ENCODE assay signal across 8 cellular contexts in the genomic region with DNA sequence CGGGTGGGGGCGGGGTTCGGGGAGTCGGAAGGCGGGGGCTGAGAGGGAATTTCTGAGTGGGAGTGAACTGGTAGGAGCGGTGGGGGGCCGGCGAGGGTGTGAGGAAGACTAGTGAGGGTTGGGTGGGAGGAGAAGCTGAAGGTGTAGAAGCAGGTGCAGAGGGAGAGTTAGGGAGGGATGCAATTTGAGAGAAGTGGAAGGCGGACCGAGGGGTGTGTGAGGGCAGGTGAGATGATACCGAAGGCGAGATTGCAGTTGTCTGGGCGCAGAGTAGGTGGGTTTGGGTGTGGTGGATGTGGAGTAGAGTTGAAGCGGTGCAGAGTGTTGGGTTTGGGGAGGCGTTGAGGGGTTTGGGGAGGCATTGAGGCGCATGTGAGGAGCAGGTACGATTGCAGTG. TPM values are rescaled to one million over a fixed set of nuclear protein-coding genes. Genes with fewer than 3 reads are reported as not detected.
DNase-seq lines count a peak whose midpoint lies in the region; FAIRE-seq and TF ChIP-seq lines count a peak whose summit lies in the region.

No MANE protein-coding gene starts in this region.

- peak overlapping the region; percentile 13; the same call in 1 of the 2 replicates for H3K9ac ChIP-seq in BLaER1
- peak overlapping the region; percentile 70 for H3K9ac ChIP-seq in astrocyte (ENCODE audit: low read length)

- H3K4me1 Mint-ChIP-seq in HFFc6 (ENCODE audit: low read depth) (peaks cover 60% of the 10 kb centered on the region), astrocyte (ENCODE audit: low read depth, unreplicated experiment) (peaks cover 6% of the 10 kb centered on the region)

- H2AFZ ChIP-seq in astrocyte (ENCODE audit: low read depth, low read length): peak overlapping the region; percentile 43

- H3K4me1 ChIP-seq in BLaER1 (peaks cover 38% of the 10 kb centered on the region), astrocyte (ENCODE audit: insufficient read depth, low read length) (peaks cover 11% of the 10 kb centered on the region)

- H3K27ac Mint-ChIP-seq in HFFc6 (peak overlapping the region; percentile 96), astrocyte (ENCODE audit: unreplicated experiment) (no peak overlapping the region)

- no peak for FAIRE-seq in astrocyte (lab: Jason Lieb, UNC)

- H3K9me3 Mint-ChIP-seq in HFFc6: no peaks in the 10 kb centered on the region
- H3K9me3 Mint-ChIP-seq in astrocyte (ENCODE audit: unreplicated experiment): no peaks in the 10 kb centered on the region

- H3K36me3 ChIP-seq in BLaER1 (peaks cover 5% of the 10 kb centered on the region; the same call in 1 of the 2 replicates), astrocyte (ENCODE audit: insufficient read depth, low read length) (no peaks in the 10 kb centered on the region)

- H3K27ac ChIP-seq in BLaER1: 0 out of 2 replicates have a peak overlapping the region, but pooled peaks have one; percentile 12
- H3K27ac ChIP-seq in astrocyte (ENCODE audit: low read depth, low read length): no peak overlapping the region

- H3K9me3 ChIP-seq in BLaER1 (no peaks in the 10 kb centered on the region), astrocyte (ENCODE audit: insufficient read depth, low read depth, low read length) (no peaks in the 10 kb centered on the region)

- H3K27me3 Mint-ChIP-seq in HFFc6 (ENCODE audit: insufficient read depth) (no peaks in the 10 kb centered on the region; the same call in 1 of the 2 replicates), astrocyte (ENCODE audit: low read depth, unreplicated experiment) (no peaks in the 10 kb centered on the region)

- DNase-seq in HFFc6 (no peak), astrocyte (ENCODE audit: low read depth) (no peak), mesenteric fat pad (ENCODE audit: low spot score) (peak; percentile 86), HuH-7.5 (ENCODE audit: low spot score) (no peak), GM13976 (ENCODE audit: low spot score) (no peak), UCSD-AML1 (lab: John Stamatoyannopoulos, UW; ENCODE audit: unreplicated experiment) (no peak), NCI-H187 treated with DMSO at 0.1 percent for 48 hours (lab: John Stamatoyannopoulos, UW) (no peak)

- peak overlapping the region; percentile 88 for H3K4me3 Mint-ChIP-seq in HFFc6
- peak overlapping the region; percentile 83 for H3K4me3 Mint-ChIP-seq in astrocyte (ENCODE audit: unreplicated experiment)

- no peak for TF ChIP-seq CTCF in HFFc6 (IDR thresholded peaks at IDR 0.05)
- no peak for TF ChIP-seq CTCF in astrocyte (IDR thresholded peaks at IDR 0.05; ENCODE audit: insufficient read depth, low read depth, low read length)
- TF ChIP-seq CTCF in GM13976 (IDR thresholded peaks at IDR 0.05; ENCODE audit: borderline replicate concordance, control extremely low read depth, extremely low read depth, insufficient read depth, missing control alignments): no peak

- H3K4me2 ChIP-seq in BLaER1: peak overlapping the region; percentile 87
- peak overlapping the region; percentile 94 for H3K4me2 ChIP-seq in astrocyte (ENCODE audit: low read length)

- H3K36me3 Mint-ChIP-seq in HFFc6 (ENCODE audit: low read depth) (no peaks in the 10 kb centered on the region; the same call in 1 of the 2 replicates), astrocyte (ENCODE audit: low read depth, unreplicated experiment) (no peaks in the 10 kb centered on the region)

- peaks cover 41% of the 10 kb centered on the region for H3K79me2 ChIP-seq in astrocyte (ENCODE audit: insufficient read depth, low read length)

- H3K27me3 ChIP-seq in BLaER1: no peaks in the 10 kb centered on the region
- no peaks in the 10 kb centered on the region for H3K27me3 ChIP-seq in astrocyte (ENCODE audit: insufficient read depth, low read length)

- in situ Hi-C loops in GM13976 (cut with MboI; ENCODE audit: low sequenced_read_pairs, unreplicated experiment): no loop called here

- peak overlapping the region; percentile 67 for H3K4me3 ChIP-seq in BLaER1
- H3K4me3 ChIP-seq in astrocyte (ENCODE audit: insufficient read depth, low read depth, low read length): peak overlapping the region; percentile 67

- H4K20me1 ChIP-seq in BLaER1: peaks cover 27% of the 10 kb centered on the region
- peaks cover 39% of the 10 kb centered on the region for H4K20me1 ChIP-seq in astrocyte (ENCODE audit: insufficient read depth, low read length)

RNA-seq across cellular contexts. Expression of gene KAT6B, which starts 0.6 kb away (rescaled TPM):
- total RNA-seq in HFFc6 (2021; fragmentation: NEBNext Ultra II Directional; extraction: Animal tissue kit (Norgen Biotek cat#: 25700)): 10 to 100 TPM; 17.8 to 27.5 (median 23.6) TPM
- 21.6 and 21.7 TPM in 2 replicates for total RNA-seq in astrocyte
- total RNA-seq in mesenteric fat pad: 28.8 TPM
